ENCODE assay signal across 10 cellular contexts in genomic region chr5:171310816-171311697, GRCh38. TPM values are rescaled to one million over a fixed set of nuclear protein-coding genes. Genes with fewer than 3 reads are reported as not detected.
DNase-seq lines count a peak whose midpoint lies in the region; ATAC-seq, FAIRE-seq and TF ChIP-seq lines count a peak whose summit lies in the region.
"Had no signal": no experiment of that assay in that cellular context is flagged by ENCODE, and none has a peak within 500 bp of the region (broad histone marks: within the 10 kb centered on the region; RNA-seq: fewer than 3 reads in every experiment).

No MANE protein-coding gene starts in this region.

- no peaks in the 10 kb centered on the region for H3K36me3 ChIP-seq in NT2/D1 (ENCODE audit: insufficient read depth, insufficient read length, low read length)

- H3K4me1 ChIP-seq in NT2/D1 (ENCODE audit: insufficient read depth, insufficient read length) (peaks cover 11% of the 10 kb centered on the region), foreskin keratinocyte (no peaks in the 10 kb centered on the region)

- FAIRE-seq in RCC 7860 (lab: Jason Lieb, UNC): no peak

- CTCF ChIA-PET in activated CD4-positive, alpha-beta T cell treated with anti-CD3 and anti-CD28 coated beads for 36 hours (lab: Charles Lee): no interaction called here

- H3K9me3 ChIP-seq in NT2/D1 (ENCODE audit: insufficient read depth, low read length): no peaks in the 10 kb centered on the region
- H3K9me3 ChIP-seq: body of pancreas had no signal

- peak; percentile 42 for DNase-seq in activated CD4-positive, alpha-beta T cell treated with anti-CD3 and anti-CD28 coated beads for 36 hours
- no peak for DNase-seq in activated CD4-positive, alpha-beta T cell treated with anti-CD3 and anti-CD28 coated beads for 4 hours
- DNase-seq in NT2/D1 (ENCODE audit: low read depth, low spot score) (no peak), foreskin keratinocyte (peak in 1 of 2 donors; percentile 32), RCC 7860 (ENCODE audit: low spot score) (no peak), DMS153 treated with DMSO at 0.1 percent for 48 hours (lab: John Stamatoyannopoulos, UW; ENCODE audit: unreplicated experiment) (no peak)
- DNase-seq in stimulated activated CD8-positive, alpha-beta memory T cell treated with anti-CD3 and anti-CD28 coated beads, Interleukin-4, amount 100 ng/mL, for 48 hours: peak; percentile 33

- no peaks in the 10 kb centered on the region for H3K9me3 Mint-ChIP-seq in activated CD4-positive, alpha-beta T cell treated with anti-CD3 and anti-CD28 coated beads for 36 hours (ENCODE audit: low read depth)

- no peaks in the 10 kb centered on the region for H3K36me3 Mint-ChIP-seq in activated CD4-positive, alpha-beta T cell treated with anti-CD3 and anti-CD28 coated beads for 36 hours (ENCODE audit: low read depth)

- peak overlapping the region; percentile 4 for H3K4me3 ChIP-seq in NT2/D1 (ENCODE audit: insufficient read length, low read depth)
- H3K4me3 ChIP-seq: body of pancreas had no signal

- peak overlapping the region; percentile 12 for H3K4me3 Mint-ChIP-seq in activated CD4-positive, alpha-beta T cell treated with anti-CD3 and anti-CD28 coated beads for 36 hours

- no peak overlapping the region for H3K9ac ChIP-seq in NT2/D1 (ENCODE audit: insufficient read length, low read depth)

- no peak overlapping the region for H3K27ac ChIP-seq in foreskin keratinocyte
- H3K27ac ChIP-seq: body of pancreas had no signal

- ATAC-seq in activated CD4-positive, alpha-beta T cell treated with anti-CD3 and anti-CD28 coated beads for 36 hours: no peak
- ATAC-seq in foreskin keratinocyte (peak; percentile 31), HG03025 (IDR thresholded peaks at IDR 0.05; ENCODE audit: low FRiP score, unreplicated experiment) (no peak)
- ATAC-seq: body of pancreas had no signal

- H3K27me3 ChIP-seq in NT2/D1 (ENCODE audit: insufficient read depth, insufficient read length): peaks cover 100% of the 10 kb centered on the region
- peaks cover 100% of the 10 kb centered on the region for H3K27me3 ChIP-seq in foreskin keratinocyte

- intact Hi-C loops in activated CD4-positive, alpha-beta T cell treated with anti-CD3 and anti-CD28 coated beads for 36 hours (cut with DNase I, micrococcal nuclease): loop anchor here (5.0 to 10.0 kb wide), 2 partner anchors 1921 to 1934 kb away; no protein-coding TSS in a partner anchor

- no peak for TF ChIP-seq CTCF in foreskin keratinocyte (conservative IDR thresholded peaks at IDR 0.05)

- peaks cover 22% of the 10 kb centered on the region for H3K4me1 Mint-ChIP-seq in activated CD4-positive, alpha-beta T cell treated with anti-CD3 and anti-CD28 coated beads for 36 hours

- H3K27me3 Mint-ChIP-seq in activated CD4-positive, alpha-beta T cell treated with anti-CD3 and anti-CD28 coated beads for 36 hours: peaks cover 64% of the 10 kb centered on the region

- POLR2A ChIA-PET in activated CD4-positive, alpha-beta T cell treated with anti-CD3 and anti-CD28 coated beads for 36 hours (lab: Charles Lee): no interaction called here

- no peak overlapping the region for H3K27ac Mint-ChIP-seq in activated CD4-positive, alpha-beta T cell treated with anti-CD3 and anti-CD28 coated beads for 36 hours

RNA-seq across cellular contexts. Expression of gene TLX3, which starts 2.0 kb away (rescaled TPM):
- not detected for total RNA-seq in activated CD4-positive, alpha-beta T cell treated with anti-CD3 and anti-CD28 coated beads for 36 hours
- not detected in 2 replicates for total RNA-seq in foreskin keratinocyte
- polyA plus RNA-seq in foreskin keratinocyte: 0.03 TPM in 1 of 2 replicates, not detected in the other
- total RNA-seq: body of pancreas, subcutaneous adipose tissue had no signal

Comparison
In these comparisons a context has a peak if more than half of its experiments do, and no peak if none do; other contexts are left out.
1. DNase-seq: peak in activated CD4-positive, alpha-beta T cell treated with anti-CD3 and anti-CD28 coated beads for 36 hours (single experiment) and stimulated activated CD8-positive, alpha-beta memory T cell treated with anti-CD3 and anti-CD28 coated beads, Interleukin-4, amount 100 ng/mL, for 48 hours (single experiment); none in activated CD4-positive, alpha-beta T cell treated with anti-CD3 and anti-CD28 coated beads for 4 hours (0 of 2), NT2/D1 (single experiment), RCC 7860 (single experiment) and DMS153 treated with DMSO at 0.1 percent for 48 hours (single experiment).